ENCODE assay signal across 14 cellular contexts in the genomic region with DNA sequence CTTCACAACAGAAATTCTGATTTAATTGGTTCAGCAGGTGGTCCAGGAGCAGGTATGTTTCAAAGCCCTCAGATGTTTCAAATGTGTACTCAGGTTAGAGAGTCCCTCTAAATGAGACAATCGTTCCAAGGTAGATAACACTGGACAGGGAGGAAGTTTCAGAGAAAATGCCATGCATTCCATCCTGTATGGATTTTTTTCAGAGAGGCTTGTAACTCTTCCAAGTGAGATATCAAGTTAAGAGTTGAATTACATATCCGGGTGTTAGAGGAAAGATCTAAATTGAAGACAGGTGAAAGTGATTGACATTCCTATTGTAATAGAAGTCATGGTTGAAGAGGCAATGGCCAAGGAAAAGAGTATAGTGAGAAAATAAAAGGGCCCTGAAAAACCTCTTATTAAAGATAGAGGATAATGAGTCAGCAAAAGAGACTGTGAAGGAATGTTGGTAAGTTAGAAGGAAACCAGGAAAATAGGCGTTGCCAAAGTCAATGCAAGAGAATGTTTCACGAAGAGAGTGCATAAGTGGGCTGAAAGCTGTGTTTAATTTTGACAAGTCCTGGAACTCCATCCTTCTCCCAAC.
A peak's percentile ranks its signal among the peaks of the same experiment; 100 is the strongest.
DNase-seq lines count a peak whose midpoint lies in the region; ATAC-seq, FAIRE-seq and TF ChIP-seq lines count a peak whose summit lies in the region.
"Had no signal": no experiment of that assay in that cellular context is flagged by ENCODE, and none has a peak within 500 bp of the region (broad histone marks: within the 10 kb centered on the region; RNA-seq: fewer than 3 reads in every experiment).

No MANE protein-coding gene starts in this region.

- H3K36me3 Mint-ChIP-seq in Caco-2 (ENCODE audit: insufficient read depth, unreplicated experiment) (peaks cover 12% of the 10 kb centered on the region), mesothelial cell of epicardium (no peaks in the 10 kb centered on the region)
- H3K36me3 Mint-ChIP-seq: CD4-positive, CD25-positive, alpha-beta regulatory T cell had no signal

- peak overlapping the region; percentile 40 for H3K27ac ChIP-seq in endothelial cell of umbilical vein (ENCODE audit: insufficient read depth, low read depth, low read length)

- peak overlapping the region; percentile 24 for H3K4me2 ChIP-seq in endothelial cell of umbilical vein (ENCODE audit: insufficient read depth, low read length)

- POLR2A ChIA-PET in Caco-2 (lab: Charles Lee) (interaction anchor here (0.6 kb wide), 1 partner anchor 32 kb away, joined by 4 read pairs; no protein-coding TSS in a partner anchor), endothelial cell of umbilical vein (lab: Charles Lee) (no interaction called here)

- H3K4me3 ChIP-seq in Caco-2 (ENCODE audit: low read depth, low read length), result peak overlapping the region; percentile 10
- H3K4me3 ChIP-seq in endothelial cell of umbilical vein (replicated peaks in 1 of 3; ENCODE audit: insufficient read depth in 1 of 3, low read depth in 1 of 3, low read length in 3 of 3), result no peak overlapping the region

- H4K20me1 ChIP-seq in endothelial cell of umbilical vein (replicated peaks; ENCODE audit: control insufficient read depth, extremely low read depth, insufficient read depth, low read length), result no peaks in the 10 kb centered on the region

- TF ChIP-seq CTCF in Caco-2 (IDR thresholded peaks at IDR 0.05; ENCODE audit: insufficient read depth in 1 of 2, low read depth in 1 of 2, low read length in 1 of 2, severe bottlenecking in 1 of 2, unreplicated experiment in 1 of 2) (no peak), endothelial cell of umbilical vein (IDR thresholded peaks at IDR 0.05; ENCODE audit: extremely low read depth in 1 of 2, insufficient read depth in 1 of 2, low read depth in 1 of 2, low read length in 2 of 2) (no peak), mesothelial cell of epicardium (IDR thresholded peaks at IDR 0.05; ENCODE audit: unreplicated experiment) (no peak)

- no peaks in the 10 kb centered on the region for H3K27me3 Mint-ChIP-seq in Caco-2 (ENCODE audit: insufficient read depth, unreplicated experiment)
- H3K27me3 Mint-ChIP-seq in mesothelial cell of epicardium (ENCODE audit: low read depth), result no peaks in the 10 kb centered on the region

- DNase-seq in Caco-2, result peak; percentile 50 to 57
- peak; percentile 87 for DNase-seq in LoVo (ENCODE audit: low spot score)
- DNase-seq in endothelial cell of umbilical vein (ENCODE audit: low read depth, low spot score), result peak; percentile 56
- no peak for DNase-seq in mesothelial cell of epicardium (ENCODE audit: low spot score in 2 of 2, unreplicated experiment in 2 of 2)
- DNase-seq in NCI-H1436 treated with DMSO at 0.1 percent for 48 hours (lab: John Stamatoyannopoulos, UW), result no peak
- no peak for DNase-seq in NCI-H1417 (lab: John Stamatoyannopoulos, UW)
- DNase-seq in NOMO-1 (lab: John Stamatoyannopoulos, UW; ENCODE audit: unreplicated experiment in 2 of 2), result no peak
- DNase-seq: amygdala; CD4-positive, CD25-positive, alpha-beta regulatory T cell; erythroblast; kidney; NCI-H1092 treated with DMSO at 0.1 percent for 48 hours; occipital lobe had no signal

- CTCF ChIA-PET in Caco-2 (lab: Charles Lee) (no interaction called here), endothelial cell of umbilical vein (lab: Charles Lee) (no interaction called here)

- H3K4me3 Mint-ChIP-seq in Caco-2 (ENCODE audit: unreplicated experiment), result peak overlapping the region; percentile 75
- H3K4me3 Mint-ChIP-seq in mesothelial cell of epicardium, result no peak overlapping the region
- H3K4me3 Mint-ChIP-seq: CD4-positive, CD25-positive, alpha-beta regulatory T cell had no signal

- dilution Hi-C loops in endothelial cell of umbilical vein (cut with MboI; ENCODE audit: extremely low pct_ligation_motif_present, low sequenced_read_pairs), result no loop called here

- H3K27me3 ChIP-seq in Caco-2 (replicated peaks; ENCODE audit: control insufficient read depth, insufficient read depth, low read length), result no peaks in the 10 kb centered on the region
- H3K27me3 ChIP-seq in endothelial cell of umbilical vein (ENCODE audit: control insufficient read depth in 2 of 2, insufficient read depth in 2 of 2, low read length in 2 of 2), result no peaks in the 10 kb centered on the region

- H3K9me1 ChIP-seq in endothelial cell of umbilical vein (replicated peaks; ENCODE audit: control insufficient read depth, extremely low read depth, insufficient read depth, low read length), result no peaks in the 10 kb centered on the region

- peaks cover 38% of the 10 kb centered on the region for H3K4me1 Mint-ChIP-seq in Caco-2 (ENCODE audit: low read depth, unreplicated experiment)
- peaks cover 30% of the 10 kb centered on the region for H3K4me1 Mint-ChIP-seq in mesothelial cell of epicardium
- H3K4me1 Mint-ChIP-seq: CD4-positive, CD25-positive, alpha-beta regulatory T cell had no signal

- TF ChIP-seq POLR2A in endothelial cell of umbilical vein (IDR thresholded peaks at IDR 0.05; ENCODE audit: low read depth, low read length), result no peak

- H2AFZ ChIP-seq in endothelial cell of umbilical vein (ENCODE audit: low read depth, low read length), result peak overlapping the region; percentile 70

- no peaks in the 10 kb centered on the region for H3K79me2 ChIP-seq in endothelial cell of umbilical vein (ENCODE audit: control insufficient read depth, insufficient read depth, low read length)

- H3K4me1 ChIP-seq in Caco-2, result peaks cover 68% of the 10 kb centered on the region
- peaks cover 14% of the 10 kb centered on the region for H3K4me1 ChIP-seq in endothelial cell of umbilical vein (ENCODE audit: control insufficient read depth, extremely low read depth, insufficient read depth, low read length)

- H3K27ac Mint-ChIP-seq in Caco-2 (ENCODE audit: unreplicated experiment), result peak overlapping the region; percentile 86
- H3K27ac Mint-ChIP-seq in mesothelial cell of epicardium, result peak overlapping the region; percentile 90
- H3K27ac Mint-ChIP-seq: CD4-positive, CD25-positive, alpha-beta regulatory T cell had no signal

- H3K9me3 Mint-ChIP-seq in Caco-2 (ENCODE audit: unreplicated experiment) (peaks cover 9% of the 10 kb centered on the region), mesothelial cell of epicardium (no peaks in the 10 kb centered on the region)

- ATAC-seq in SK-N-SH treated with all-trans-retinoic acid at 6 μM for 48 hours, result no peak

- 0 out of 2 replicates have a peak, but pooled peaks cover 3% of the 10 kb centered on the region for H3K9me3 ChIP-seq in Caco-2
- H3K9me3 ChIP-seq in endothelial cell of umbilical vein (replicated peaks; ENCODE audit: control insufficient read depth, insufficient read depth, low read length), result no peaks in the 10 kb centered on the region

- FAIRE-seq in endothelial cell of umbilical vein (lab: Jason Lieb, UNC), result peak; percentile 65
- FAIRE-seq: kidney had no signal

- intact Hi-C loops in Caco-2 (cut with micrococcal nuclease; ENCODE audit: unreplicated experiment), result loop anchor here (2.0 kb wide), 4 partner anchors 30 to 148 kb away; no protein-coding TSS in a partner anchor
- intact Hi-C loops in endothelial cell of umbilical vein (cut with micrococcal nuclease), result no loop called here

- H3K9ac ChIP-seq in endothelial cell of umbilical vein (replicated peaks; ENCODE audit: extremely low read depth, insufficient read depth, low read length), result no peak overlapping the region

- BruUV-seq in Caco-2 (replicated peaks; lab: Mats Ljungman, UMichigan) (no TSS peak), endothelial cell of umbilical vein (replicated peaks; lab: Mats Ljungman, UMichigan) (no TSS peak)

- H3K36me3 ChIP-seq in Caco-2 (ENCODE audit: control insufficient read depth, insufficient read depth, low read length) (no peaks in the 10 kb centered on the region), endothelial cell of umbilical vein (ENCODE audit: control insufficient read depth in 2 of 2, extremely low read depth in 1 of 2, insufficient read depth in 2 of 2, low read length in 2 of 2) (no peaks in the 10 kb centered on the region)

TF ChIP-seq in endothelial cell of umbilical vein, 7 proteins besides CTCF, POLR2A, EP300 and RAD21:
- TF ChIP-seq FOS (IDR thresholded peaks at IDR 0.05; ENCODE audit: borderline replicate concordance, insufficient read depth, low read length) (peak; percentile 18), GATA2 (IDR thresholded peaks at IDR 0.05; ENCODE audit: insufficient read depth, insufficient read length, low read depth, low read length) (no peak)

TF ChIP-seq in SK-N-SH treated with all-trans-retinoic acid at 6 μM for 48 hours, 23 proteins besides CTCF, POLR2A, EP300 and RAD21 (continues in another document):
- TF ChIP-seq TOX (CRISPR knock-in tag; IDR thresholded peaks at IDR 0.05; ENCODE audit: borderline replicate concordance), result no peak
- TF ChIP-seq ZFP3 (CRISPR knock-in tag; IDR thresholded peaks at IDR 0.05), result no peak
- TF ChIP-seq CSRNP3 (CRISPR knock-in tag; IDR thresholded peaks at IDR 0.05), result no peak
- no peak for TF ChIP-seq TCF4 (CRISPR knock-in tag; IDR thresholded peaks at IDR 0.05; ENCODE audit: borderline replicate concordance)
- no peak for TF ChIP-seq ZNF8 (CRISPR knock-in tag; IDR thresholded peaks at IDR 0.05)
- TF ChIP-seq ISL1 (CRISPR knock-in tag; IDR thresholded peaks at IDR 0.05), result no peak
- no peak for TF ChIP-seq ZNF70 (CRISPR knock-in tag; IDR thresholded peaks at IDR 0.05)

Comparison
In these comparisons a context has a peak if more than half of its experiments do, and no peak if none do; other contexts are left out.
1. DNase-seq: peak in Caco-2 (2 of 2), LoVo (single experiment) and endothelial cell of umbilical vein (single experiment); none in mesothelial cell of epicardium (0 of 2), NCI-H1436 treated with DMSO at 0.1 percent for 48 hours (single experiment), NCI-H1417 (0 of 3) and NOMO-1 (0 of 2).